11 cellular contexts compared by ENCODE assay signal in genomic region chr7:158740657-158741293, GRCh38. TPM values are rescaled to one million over a fixed set of nuclear protein-coding genes. Genes with fewer than 3 reads are reported as not detected.
DNase-seq lines count a peak whose midpoint lies in the region; ATAC-seq and TF ChIP-seq lines count a peak whose summit lies in the region.
"Had no signal": no experiment of that assay in that cellular context is flagged by ENCODE, and none has a peak within 500 bp of the region (broad histone marks: within the 10 kb centered on the region; RNA-seq: fewer than 3 reads in every experiment).

No MANE protein-coding gene starts in this region.

- H3K23me2 ChIP-seq in H9 (ENCODE audit: insufficient read length, low read depth, low read length, poor library complexity, severe bottlenecking), result no peaks in the 10 kb centered on the region

- no peak overlapping the region for H2BK20ac ChIP-seq in H9 (ENCODE audit: low read depth, low read length, poor library complexity, severe bottlenecking)

- no peak overlapping the region for H4K5ac ChIP-seq in H9 (ENCODE audit: insufficient read length, low read depth, low read length)

- H3K4me3 Mint-ChIP-seq in H9, result no peak overlapping the region
- H3K4me3 Mint-ChIP-seq in T-cell, result no peak overlapping the region

- H2AK5ac ChIP-seq in H9 (ENCODE audit: insufficient read length, low read length), result no peak overlapping the region

- no peak overlapping the region for H3K4ac ChIP-seq in H9 (ENCODE audit: low read depth, low read length)

- peaks cover 20% of the 10 kb centered on the region for H3K36me3 ChIP-seq in fibroblast of lung (ENCODE audit: control insufficient read depth, insufficient read depth, low read length)

- H3K27me3 ChIP-seq in H9 (ENCODE audit: insufficient read depth, low read length) (no peaks in the 10 kb centered on the region), fibroblast of lung (ENCODE audit: control insufficient read depth, insufficient read depth, low read length) (no peaks in the 10 kb centered on the region)
- H3K27me3 ChIP-seq: breast epithelium had no signal

- no peaks in the 10 kb centered on the region; the same call in 1 of the 2 replicates for H3K27me3 Mint-ChIP-seq in H9 (ENCODE audit: low read depth)
- no peaks in the 10 kb centered on the region for H3K27me3 Mint-ChIP-seq in T-cell

- no peaks in the 10 kb centered on the region for H3K79me1 ChIP-seq in H9 (ENCODE audit: insufficient read depth, low read depth, low read length, poor library complexity, severe bottlenecking)

- no peak overlapping the region for H2BK5ac ChIP-seq in H9 (ENCODE audit: insufficient read length, low read length)

- H3K4me1 ChIP-seq in H9 (ENCODE audit: insufficient read depth, low read length), result no peaks in the 10 kb centered on the region
- H3K4me1 ChIP-seq in fibroblast of lung (ENCODE audit: control insufficient read depth, extremely low read depth, insufficient read depth, low read length), result peaks cover 11% of the 10 kb centered on the region
- H3K4me1 ChIP-seq: breast epithelium had no signal

- H3K79me2 ChIP-seq in H9 (ENCODE audit: insufficient read depth, low read length), result no peaks in the 10 kb centered on the region
- H3K79me2 ChIP-seq in fibroblast of lung (ENCODE audit: control insufficient read depth, insufficient read depth, low read length), result no peaks in the 10 kb centered on the region

- H3K36me3 Mint-ChIP-seq in H9 (ENCODE audit: insufficient read depth in 1 of 3, low read depth in 3 of 3) (peaks cover 10 to 70% (median 68%) of the 10 kb centered on the region in 3 experiments; a peak in 6 of 7 replicates), T-cell (peaks cover 60% of the 10 kb centered on the region)

- CTCF ChIA-PET in T-cell (lab: Charles Lee), result no interaction called here

- H3K23ac ChIP-seq in H9 (ENCODE audit: insufficient read length, low read depth, low read length), result no peak overlapping the region

- no peak for DNase-seq in H9
- DNase-seq in T-cell, result no peak
- DNase-seq in fibroblast of lung (ENCODE audit: low read depth in 2 of 2), result peak; percentile 91 to 98
- peak; percentile 11 for DNase-seq in renal cortical epithelial cell (ENCODE audit: low read depth)
- DNase-seq in kidney glomerular epithelial cell (lab: John Stamatoyannopoulos, UW), result no peak
- no peak for DNase-seq in NCI-H2196 (lab: John Stamatoyannopoulos, UW; ENCODE audit: unreplicated experiment)
- DNase-seq: midbrain, NCI-H1417 treated with DMSO at 0.1 percent for 48 hours had no signal

- peak in 1 of 4 experiments; percentile 62 for ATAC-seq in T-cell (replicated peaks in 1 of 4)
- ATAC-seq in GM21360 (IDR thresholded peaks at IDR 0.05; ENCODE audit: unreplicated experiment), result no peak
- ATAC-seq in GM18868 (IDR thresholded peaks at IDR 0.05; ENCODE audit: unreplicated experiment), result no peak

- no peaks in the 10 kb centered on the region for H3K9me3 Mint-ChIP-seq in H9
- no peaks in the 10 kb centered on the region for H3K9me3 Mint-ChIP-seq in T-cell

- H3K9me3 ChIP-seq in H9 (ENCODE audit: control insufficient read depth, low read depth, low read length) (no peaks in the 10 kb centered on the region), fibroblast of lung (ENCODE audit: control insufficient read depth, insufficient read depth, low read depth, low read length) (no peaks in the 10 kb centered on the region)
- H3K9me3 ChIP-seq: breast epithelium had no signal

- H3K9ac ChIP-seq in H9 (ENCODE audit: extremely low read depth, insufficient read length, low read length) (no peak overlapping the region), fibroblast of lung (ENCODE audit: insufficient read depth, low read length) (no peak overlapping the region)

- H4K20me1 ChIP-seq in H9 (ENCODE audit: control insufficient read depth, insufficient read depth, insufficient read length), result no peaks in the 10 kb centered on the region
- no peaks in the 10 kb centered on the region for H4K20me1 ChIP-seq in fibroblast of lung (ENCODE audit: control insufficient read depth, extremely low read depth, insufficient read depth, low read length)

- no peak overlapping the region for H4K8ac ChIP-seq in H9 (replicated peaks; ENCODE audit: insufficient read length, low read depth, low read length)

- H3K14ac ChIP-seq in H9 (ENCODE audit: insufficient read depth, low read length), result no peak overlapping the region

- peak overlapping the region in 2 of 3 experiments; percentile 28 to 40; a peak in 2 of 7 replicates for H3K27ac Mint-ChIP-seq in H9
- peak overlapping the region; percentile 80 to 90 for H3K27ac Mint-ChIP-seq in T-cell

- H2AFZ ChIP-seq in H9 (ENCODE audit: low read length), result no peak overlapping the region
- H2AFZ ChIP-seq in fibroblast of lung (ENCODE audit: low read length), result no peak overlapping the region

- H3K27ac ChIP-seq in H9 (ENCODE audit: insufficient read length, low read depth, low read length), result no peak overlapping the region
- peak overlapping the region; percentile 42 for H3K27ac ChIP-seq in fibroblast of lung (ENCODE audit: insufficient read depth, low read length)
- H3K27ac ChIP-seq: breast epithelium had no signal

- H2BK12ac ChIP-seq in H9 (ENCODE audit: insufficient read length, low read depth, low read length), result no peak overlapping the region

- POLR2A ChIA-PET in T-cell (lab: Charles Lee), result no interaction called here

- no peak overlapping the region for H3K56ac ChIP-seq in H9 (ENCODE audit: insufficient read length, low read depth, low read length)

- H3K4me1 Mint-ChIP-seq in H9 (no peaks in the 10 kb centered on the region), T-cell (peaks cover 0 to 8% (median 6%) of the 10 kb centered on the region in 3 donors)

- peak overlapping the region in 1 of 4 experiments; percentile 10 for H3K4me3 ChIP-seq in fibroblast of lung (replicated peaks in 1 of 4; ENCODE audit: control extremely low read depth in 1 of 4, insufficient read depth in 1 of 4, low read depth in 3 of 4, low read length in 4 of 4)
- H3K4me3 ChIP-seq: breast epithelium had no signal

- no peak overlapping the region for H3K4me2 ChIP-seq in H9 (ENCODE audit: insufficient read depth, insufficient read length, low read length)
- peak overlapping the region; percentile 11 for H3K4me2 ChIP-seq in fibroblast of lung (ENCODE audit: extremely low read depth, insufficient read depth, low read length)

- no CpG with 5 or more reads among the region's 16 CpGs for WGBS in H9 (ENCODE audit: extremely low coverage, insufficient read length, low lambda C conversion rate)

- no peak overlapping the region for H4K91ac ChIP-seq in H9 (ENCODE audit: insufficient read length, low read depth, low read length)

- no peak overlapping the region for H2BK15ac ChIP-seq in H9 (ENCODE audit: low read depth, low read length)

- no peak overlapping the region for H3K18ac ChIP-seq in H9 (ENCODE audit: insufficient read length, low read depth, low read length)

- H3T11ph ChIP-seq in H9 (ENCODE audit: low read length), result no peak overlapping the region

- H2BK120ac ChIP-seq in H9 (ENCODE audit: low read depth, low read length, poor library complexity, severe bottlenecking), result no peak overlapping the region

- TF ChIP-seq CTCF in H9 (conservative IDR thresholded peaks at IDR 0.05), result no peak
- TF ChIP-seq CTCF in fibroblast of lung (conservative IDR thresholded peaks at IDR 0.05 in 1 of 2, IDR thresholded peaks at IDR 0.05 in 1 of 2; ENCODE audit: low read depth in 1 of 2, low read length in 2 of 2), result peak in 1 of 2 donors; percentile 23

RNA-seq across cellular contexts. Expression of gene NCAPG2, which starts 36.2 kb away (rescaled TPM):
- 98.6 and 99.4 TPM in 2 replicates for total RNA-seq in H9 (2021)
- 10 to 100 TPM in 3 of 5 donors, 1 to 10 TPM in 2; 6.2 to 14.7 (median 11.9) TPM for total RNA-seq in T-cell
- 5.4 and 10.9 TPM in 2 replicates for total RNA-seq in fibroblast of lung
- 18.7 and 38.9 TPM in 2 replicates for polyA plus RNA-seq in fibroblast of lung
- polyA plus RNA-seq in fibroblast of lung (2012), result 14.3 and 36.7 TPM in 2 replicates
- 15.2 and 34.1 TPM in 2 replicates for polyA minus RNA-seq in fibroblast of lung (ENCODE audit: low replicate concordance)
- 6.1 and 17.5 TPM in 2 replicates for total RNA-seq in renal cortical epithelial cell

Comparison
In these comparisons a context has a peak if more than half of its experiments do, and no peak if none do; other contexts are left out.
1. DNase-seq: peak in fibroblast of lung (2 of 2) and renal cortical epithelial cell (single experiment); none in H9 (single experiment), T-cell (0 of 34), kidney glomerular epithelial cell (single experiment) and NCI-H2196 (single experiment).